ENCODE assay signal across 1 cellular context in genomic region chr3:136196064-136196400, GRCh38.
TF ChIP-seq lines count a peak whose summit lies in the region.

MSL2 (minus strand) TSS chr3:136196335; CDS start chr3:136195113, 1,222 bp downstream.

TF ChIP-seq in HEK293, 187 proteins besides CTCF, POLR2A, EP300 and RAD21 (continued from another document):
- TF ChIP-seq ZNF704 (tag by site-specific recombination; IDR thresholded peaks at IDR 0.05): no peak
- no peak for TF ChIP-seq ZNF768 (tag by site-specific recombination; IDR thresholded peaks at IDR 0.05)
- no peak for TF ChIP-seq ZNF558 (tag by site-specific recombination; IDR thresholded peaks at IDR 0.05)
- no peak for TF ChIP-seq ZBTB11 (tag by site-specific recombination; conservative IDR thresholded peaks at IDR 0.05; ENCODE audit: low read depth)
- TF ChIP-seq ZNF221 (tag by site-specific recombination; IDR thresholded peaks at IDR 0.05; ENCODE audit: borderline replicate concordance): no peak
TF ChIP-seq in HEK293: peak in this region for 17.
